Comparison of ENCODE assay signal across 12 cellular contexts in the genomic region with DNA sequence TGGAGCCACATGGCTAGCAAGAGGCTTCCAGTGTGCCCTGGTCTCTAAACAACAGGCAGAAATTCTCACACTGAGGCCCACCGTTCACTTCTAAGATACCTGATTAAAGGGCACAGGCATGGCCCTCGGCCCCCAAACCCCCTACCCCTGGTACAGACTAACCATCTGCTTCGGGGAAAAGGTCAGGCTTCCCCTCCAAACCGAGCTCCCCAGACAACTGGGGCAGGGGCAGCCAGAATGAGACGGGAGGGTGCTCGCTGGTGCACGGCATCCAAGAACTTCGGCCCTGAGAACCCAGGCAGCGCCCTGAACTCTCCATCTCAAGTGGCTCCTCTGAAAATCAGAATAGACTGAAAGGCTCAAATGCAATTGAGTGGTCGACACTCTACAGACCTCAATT. TPM values are rescaled to one million over a fixed set of nuclear protein-coding genes. Genes with fewer than 3 reads are reported as not detected.
DNase-seq lines count a peak whose midpoint lies in the region; ATAC-seq and TF ChIP-seq lines count a peak whose summit lies in the region.
"Had no signal": no experiment of that assay in that cellular context is flagged by ENCODE, and none has a peak within 500 bp of the region (broad histone marks: within the 10 kb centered on the region; RNA-seq: fewer than 3 reads in every experiment).

No MANE protein-coding gene starts in this region.

- TF ChIP-seq EP300 in stomach (IDR thresholded peaks at IDR 0.05): no peak

- no peaks in the 10 kb centered on the region for H3K9me3 Mint-ChIP-seq in T-helper 1 cell treated with Interleukin-12 subunit alpha and Interleukin-12 subunit beta and Interleukin-4 antibody, amounts not matched to agents 30 μg/mL and 1 μg/mL, for 36 hours
- H3K9me3 Mint-ChIP-seq in endodermal cell: no peaks in the 10 kb centered on the region

- no peaks in the 10 kb centered on the region for H3K9me3 ChIP-seq in OCI-LY7 (ENCODE audit: low read length)
- no peaks in the 10 kb centered on the region for H3K9me3 ChIP-seq in endodermal cell (ENCODE audit: control insufficient read depth, low read length)
- H3K9me3 ChIP-seq in stomach: no peaks in the 10 kb centered on the region
- H3K9me3 ChIP-seq: right atrium auricular region had no signal

- H3K36me3 Mint-ChIP-seq in T-helper 1 cell treated with Interleukin-12 subunit alpha and Interleukin-12 subunit beta and Interleukin-4 antibody, amounts not matched to agents 30 μg/mL and 1 μg/mL, for 36 hours (ENCODE audit: low read depth): peaks cover 47% of the 10 kb centered on the region
- peaks cover 3% of the 10 kb centered on the region for H3K36me3 Mint-ChIP-seq in endodermal cell (ENCODE audit: low read depth)

- no peak for TF ChIP-seq POLR2A in stomach (IDR thresholded peaks at IDR 0.05)

- CTCF ChIA-PET in OCI-LY7 (lab: Charles Lee; ENCODE audit: unreplicated experiment): no interaction called here

- intact Hi-C loops in OCI-LY7 (cut with micrococcal nuclease; ENCODE audit: unreplicated experiment): no loop called here
- intact Hi-C loops in stomach (cut with DNase I; ENCODE audit: low total_unique reads): no loop called here

- H3K79me2 ChIP-seq in OCI-LY7 (ENCODE audit: insufficient read depth, low read depth, low read length): peaks cover 92% of the 10 kb centered on the region

- H3K4me1 Mint-ChIP-seq in T-helper 1 cell treated with Interleukin-12 subunit alpha and Interleukin-12 subunit beta and Interleukin-4 antibody, amounts not matched to agents 30 μg/mL and 1 μg/mL, for 36 hours (ENCODE audit: low read depth): peaks cover 56% of the 10 kb centered on the region
- H3K4me1 Mint-ChIP-seq in endodermal cell: peaks cover 38% of the 10 kb centered on the region

- peak overlapping the region; percentile 100 for H3K4me3 Mint-ChIP-seq in T-helper 1 cell treated with Interleukin-12 subunit alpha and Interleukin-12 subunit beta and Interleukin-4 antibody, amounts not matched to agents 30 μg/mL and 1 μg/mL, for 36 hours
- no peak overlapping the region for H3K4me3 Mint-ChIP-seq in endodermal cell

- no peak overlapping the region for H3K9ac ChIP-seq in endodermal cell (ENCODE audit: extremely low read depth, low read length, poor library complexity, severe bottlenecking)

- 91 to 94% methylated on average over 6 to 10 of the region's 10 CpGs for whole genome bisulfite sequencing in endodermal cell (ENCODE audit: insufficient coverage in 1 of 2, insufficient read length in 1 of 2), 2 experiments
- 72 to 77% (median 74%) methylated on average over 8 to 10 of the region's 10 CpGs for WGBS in stomach, 5 donors

- DNase-seq in T-helper 1 cell (no peak), OCI-LY7 (ENCODE audit: low spot score) (peak; percentile 23), endodermal cell (no peak), stomach (no peak), anterior cingulate cortex (lab: John Stamatoyannopoulos, UW) (no peak), NCI-H2081 treated with DMSO at 0.1 percent for 48 hours (lab: John Stamatoyannopoulos, UW) (no peak)
- DNase-seq: HCEC 1CT, KBM-7, WERI-Rb-1 had no signal

- H3K27ac Mint-ChIP-seq in T-helper 1 cell treated with Interleukin-12 subunit alpha and Interleukin-12 subunit beta and Interleukin-4 antibody, amounts not matched to agents 30 μg/mL and 1 μg/mL, for 36 hours: peak overlapping the region; percentile 98
- H3K27ac Mint-ChIP-seq in endodermal cell: peak overlapping the region; percentile 82

- peaks cover 50% of the 10 kb centered on the region for H3K4me1 ChIP-seq in OCI-LY7 (ENCODE audit: insufficient read depth, low read length, poor library complexity, severe bottlenecking)
- peaks cover 11% of the 10 kb centered on the region for H3K4me1 ChIP-seq in endodermal cell (ENCODE audit: control insufficient read depth, insufficient read depth, low read length)
- peaks cover 68 to 97% (median 95%) of the 10 kb centered on the region in 4 donors for H3K4me1 ChIP-seq in stomach

- no peak for ATAC-seq in GM18873 (IDR thresholded peaks at IDR 0.05; ENCODE audit: low FRiP score, unreplicated experiment)

- H3K36me3 ChIP-seq in OCI-LY7 (ENCODE audit: insufficient read depth, low read length) (peaks cover 87% of the 10 kb centered on the region), endodermal cell (ENCODE audit: control insufficient read depth, insufficient read depth, low read length) (peaks cover 9% of the 10 kb centered on the region), stomach (peaks cover 0 to 17% (median 11%) of the 10 kb centered on the region in 4 donors)
- H3K36me3 ChIP-seq: right atrium auricular region had no signal

- POLR2A ChIA-PET in OCI-LY7 (lab: Charles Lee): no interaction called here

- H3K27me3 ChIP-seq in endodermal cell (ENCODE audit: control insufficient read depth, insufficient read depth, low read length, poor library complexity, severe bottlenecking) (no peaks in the 10 kb centered on the region), stomach (no peaks in the 10 kb centered on the region)
- H3K27me3 ChIP-seq: right atrium auricular region had no signal

- H2AFZ ChIP-seq in OCI-LY7 (ENCODE audit: low read length): no peak overlapping the region

- H3K27me3 Mint-ChIP-seq in T-helper 1 cell treated with Interleukin-12 subunit alpha and Interleukin-12 subunit beta and Interleukin-4 antibody, amounts not matched to agents 30 μg/mL and 1 μg/mL, for 36 hours (ENCODE audit: low read depth): no peaks in the 10 kb centered on the region
- H3K27me3 Mint-ChIP-seq in endodermal cell (ENCODE audit: insufficient read depth): no peaks in the 10 kb centered on the region

- peaks cover 20% of the 10 kb centered on the region for H4K20me1 ChIP-seq in OCI-LY7 (ENCODE audit: insufficient read depth, low read length)

- H3K4me2 ChIP-seq in OCI-LY7 (ENCODE audit: low read length): peak overlapping the region; percentile 98

- H3K27ac ChIP-seq in OCI-LY7 (ENCODE audit: low read depth, low read length, poor library complexity, severe bottlenecking): peak overlapping the region; percentile 97
- H3K27ac ChIP-seq in endodermal cell (ENCODE audit: low read depth, low read length): no peak overlapping the region
- H3K27ac ChIP-seq in stomach: peak overlapping the region in 3 of 5 donors; percentile 74 to 93 (median 92)
- H3K27ac ChIP-seq: WERI-Rb-1 had no signal

- H3K9me2 ChIP-seq in OCI-LY7 (ENCODE audit: insufficient read depth, low read length): no peaks in the 10 kb centered on the region

- BruUV-seq in OCI-LY7 (replicated peaks; lab: Mats Ljungman, UMichigan): no TSS peak

- no peak for TF ChIP-seq CTCF in OCI-LY7 (conservative IDR thresholded peaks at IDR 0.05; ENCODE audit: low read length)
- TF ChIP-seq CTCF in endodermal cell (conservative IDR thresholded peaks at IDR 0.05): no peak
- no peak for TF ChIP-seq CTCF in stomach (IDR thresholded peaks at IDR 0.05)

- H3K4me3 ChIP-seq in OCI-LY7 (ENCODE audit: low read depth, low read length, poor library complexity, severe bottlenecking): peak overlapping the region; percentile 78
- no peak overlapping the region for H3K4me3 ChIP-seq in endodermal cell (ENCODE audit: low read length)
- peak overlapping the region in 1 of 4 donors; percentile 90 for H3K4me3 ChIP-seq in stomach

RNA-seq across cellular contexts. Expression of gene PPP6R1, which starts 5.6 kb away (rescaled TPM):
- total RNA-seq in OCI-LY7 (2014; rRNA removed; shearing (Covaris generic)): 82.0 and 89.6 TPM in 2 replicates
- total RNA-seq in OCI-LY7 (2022) (156 and 161 TPM in 2 replicates), endodermal cell (10 to 100 TPM; 74.8 to 79.9 TPM), stomach (100 to 1,000 TPM in 1 of 5 donors, 10 to 100 TPM in 4; 36.9 to 112 (median 79.9) TPM)
- polyA plus RNA-seq in endodermal cell (2013, experiment 1 of 2): 42.2 TPM
- 39.1 TPM for polyA plus RNA-seq in endodermal cell (2013, experiment 2 of 2)
- 10 to 100 TPM; 19.5 to 33.6 (median 24.4) TPM for polyA plus RNA-seq in stomach

RNA-seq across cellular contexts. Expression of gene TMEM86B, which starts 24.7 kb away (rescaled TPM):
- total RNA-seq in OCI-LY7 (2014; rRNA removed; shearing (Covaris generic)): 6.7 and 8.1 TPM in 2 replicates
- total RNA-seq in OCI-LY7 (2022) (13.7 and 13.8 TPM in 2 replicates), endodermal cell (1 to 10 TPM; 2.9 to 5.9 TPM), stomach (10 to 100 TPM in 2 of 5 donors, 1 to 10 TPM in 2, under 1 TPM in 1; 0.29 to 47.8 (median 4.9) TPM)
- polyA plus RNA-seq in endodermal cell (2013, experiment 1 of 2): 4.9 TPM
- 3.5 TPM for polyA plus RNA-seq in endodermal cell (2013, experiment 2 of 2)
- 10 to 100 TPM in 2 of 3 donors, 1 to 10 TPM in 1; 9.1 to 12.4 (median 10.4) TPM for polyA plus RNA-seq in stomach

RNA-seq across cellular contexts. Expression of gene HSPBP1, which starts 26.6 kb away (rescaled TPM):
- total RNA-seq in OCI-LY7 (2014; rRNA removed; shearing (Covaris generic)): 41.3 and 50.5 TPM in 2 replicates
- total RNA-seq in OCI-LY7 (2022) (31.9 and 38.7 TPM in 2 replicates), endodermal cell (10 to 100 TPM; 43.7 to 48.5 TPM), stomach (10 to 100 TPM in 3 of 5 donors, 1 to 10 TPM in 2; 5.3 to 69.2 (median 14.9) TPM)
- polyA plus RNA-seq in endodermal cell (2013, experiment 1 of 2): 38.6 TPM
- 41.3 TPM for polyA plus RNA-seq in endodermal cell (2013, experiment 2 of 2)
- 10 to 100 TPM; 27.5 to 40.2 (median 32.6) TPM for polyA plus RNA-seq in stomach

RNA-seq across cellular contexts. Expression of gene BRSK1, which starts 30.5 kb away (rescaled TPM):
- total RNA-seq in OCI-LY7 (2014; rRNA removed; shearing (Covaris generic)): 15.9 and 16.1 TPM in 2 replicates
- total RNA-seq in OCI-LY7 (2022) (23.9 and 25.7 TPM in 2 replicates), endodermal cell (10 to 100 TPM; 75.9 to 91.4 TPM), stomach (10 to 100 TPM in 2 of 5 donors, 1 to 10 TPM in 1, not detected in 2; 5.7 to 67.7 (median 45.1) TPM)
- polyA plus RNA-seq in endodermal cell (2013, experiment 1 of 2): 53.5 TPM
- polyA plus RNA-seq in endodermal cell (2013, experiment 2 of 2): 51.8 TPM
- polyA plus RNA-seq in stomach: 1 to 10 TPM; 1.5 to 5.0 (median 2.4) TPM

RNA-seq across cellular contexts. Expression of gene PTPRH, which starts 44.0 kb away (rescaled TPM):
- total RNA-seq in OCI-LY7 (2014; rRNA removed; shearing (Covaris generic)): not detected in 2 replicates
- not detected in 2 replicates for total RNA-seq in OCI-LY7 (2022)
- total RNA-seq in endodermal cell: not detected
- 2.1 TPM for polyA plus RNA-seq in endodermal cell (2013, experiment 1 of 2)
- polyA plus RNA-seq in endodermal cell (2013, experiment 2 of 2): 1.3 TPM
- total RNA-seq in stomach: 10 to 100 TPM; 34.9 to 83.9 (median 52.5) TPM
- polyA plus RNA-seq in stomach: 10 to 100 TPM in 2 of 3 donors, 1 to 10 TPM in 1; 5.3 to 22.5 (median 17.3) TPM
